Comparison of ENCODE assay signal across 26 cellular contexts in the genomic region with DNA sequence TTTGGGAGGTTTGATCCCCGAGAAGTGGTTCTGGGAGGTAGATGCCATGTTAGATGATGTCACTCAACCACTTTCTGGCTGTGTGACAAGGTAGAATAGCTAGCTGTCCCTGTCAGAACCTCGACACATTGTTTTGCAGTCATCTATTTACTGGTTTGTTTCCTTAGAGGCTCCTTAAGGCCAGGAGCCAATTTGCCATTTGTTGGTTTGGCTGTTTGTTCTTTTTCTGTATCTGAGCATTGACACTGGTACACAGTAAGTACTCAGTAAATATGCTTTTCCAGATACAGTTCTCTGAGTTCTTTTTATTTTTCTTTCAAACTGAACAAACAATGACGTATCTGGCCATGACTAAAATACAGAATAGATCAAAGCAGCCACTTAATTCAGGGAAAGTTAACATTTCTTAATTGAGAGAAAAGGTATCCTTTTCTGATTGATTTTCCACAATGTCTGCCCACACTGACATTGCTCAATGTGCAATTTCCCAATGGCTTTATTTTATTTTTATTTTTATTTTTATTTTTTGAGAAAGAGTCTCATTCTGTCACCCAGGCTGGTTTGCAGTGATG.
"Had no signal": no experiment of that assay in that cellular context is flagged by ENCODE, and none has a peak within 500 bp of the region (broad histone marks: within the 10 kb centered on the region; RNA-seq: fewer than 3 reads in every experiment).

No MANE protein-coding gene starts in this region.

- DNase-seq: activated CD4-positive, alpha-beta T cell treated with anti-CD3 and anti-CD28 coated beads for 1 hour; activated CD8-positive, alpha-beta memory T cell treated with anti-CD3 and anti-CD28 coated beads for 24 hours; activated CD8-positive, alpha-beta memory T cell treated with anti-CD3 and anti-CD28 coated beads, Interleukin-2, amount 50 U/mL, for 4 hours; activated naive CD4-positive, alpha-beta T cell; activated T-cell treated with anti-CD3 and anti-CD28 coated beads, Interleukin-2, amount 50 U/mL, for 4 hours; adrenal gland; effector memory CD4-positive, alpha-beta T cell; glutamatergic neuron; immature natural killer cell; left lung; naive thymus-derived CD8-positive, alpha-beta T cell; ovary; psoas muscle; stimulated activated CD4-positive, alpha-beta T cell treated with anti-CD3 and anti-CD28 coated beads, Interleukin-12 subunit alpha, Interleukin-12 subunit beta, amount 100 ng/mL, for 4 hours; stimulated activated CD4-positive, alpha-beta T cell treated with anti-CD3 and anti-CD28 coated beads, Interleukin-4, amount 100 ng/mL, for 4 hours; stimulated activated naive CD8-positive, alpha-beta T cell treated with anti-CD3 and anti-CD28 coated beads, Interleukin-15, Interleukin-2, amounts not matched to agents 100 U/mL and 50 U/mL, for 24 hours; upper lobe of left lung had no signal

- H3K4me3 Mint-ChIP-seq: activated naive CD8-positive, alpha-beta T cell; activated T-cell treated with anti-CD3 and anti-CD28 coated beads, Interleukin-2, amount 50 U/mL, for 4 hours; central memory CD8-positive, alpha-beta T cell; immature natural killer cell; naive thymus-derived CD8-positive, alpha-beta T cell; T-helper 2 cell treated with Interferon-gamma antibody and Interleukin-4, amounts not matched to agents 5 μg/mL and 100 μg/mL, for 36 hours had no signal

- H3K27ac ChIP-seq: adrenal gland, breast epithelium, hepatocyte, left lung, ovary, psoas muscle, right atrium auricular region, upper lobe of left lung, VCaP had no signal

- H3K4me1 Mint-ChIP-seq: central memory CD8-positive, alpha-beta T cell; immature natural killer cell had no signal

- ATAC-seq: activated T-cell treated with anti-CD3 and anti-CD28 coated beads, Interleukin-2, amount 50 U/mL, for 4 hours; left lung; naive thymus-derived CD8-positive, alpha-beta T cell; psoas muscle; stimulated activated naive CD8-positive, alpha-beta T cell treated with anti-CD3 and anti-CD28 coated beads, Interleukin-15, Interleukin-2, amounts not matched to agents 100 U/mL and 50 U/mL, for 24 hours had no signal

- H3K27me3 ChIP-seq: breast epithelium, hepatocyte, ovary, right atrium auricular region, upper lobe of left lung had no signal

- H2AFZ ChIP-seq: hepatocyte had no signal

- H3K9me3 ChIP-seq: adrenal gland, breast epithelium, left lung, ovary, psoas muscle, right atrium auricular region, upper lobe of left lung had no signal

- H3K27ac Mint-ChIP-seq: activated naive CD8-positive, alpha-beta T cell; activated T-helper 2 cell treated with anti-CD3 and anti-CD28 coated beads, Interferon-gamma antibody, Interleukin-2, Interleukin-4, amounts not matched to agents 10 μg/mL and 5 μg/mL and 100 μg/mL, durations not matched to agents 14 hours and 24 hours and 36 hours; immature natural killer cell; naive thymus-derived CD8-positive, alpha-beta T cell; T-helper 2 cell treated with Interferon-gamma antibody and Interleukin-4, amounts not matched to agents 5 μg/mL and 100 μg/mL, for 36 hours had no signal

- H3K4me2 ChIP-seq: hepatocyte had no signal

- H3K79me2 ChIP-seq: hepatocyte had no signal

- H3K36me3 ChIP-seq: adrenal gland, breast epithelium, left lung, ovary, right atrium auricular region, upper lobe of left lung had no signal

- H3K9me3 Mint-ChIP-seq: activated T-cell treated with anti-CD3 and anti-CD28 coated beads, Interleukin-2, amount 50 U/mL, for 4 hours; activated T-helper 2 cell treated with anti-CD3 and anti-CD28 coated beads, Interferon-gamma antibody, Interleukin-2, Interleukin-4, amounts not matched to agents 10 μg/mL and 5 μg/mL and 100 μg/mL, durations not matched to agents 14 hours and 24 hours and 36 hours; central memory CD8-positive, alpha-beta T cell; immature natural killer cell; naive thymus-derived CD8-positive, alpha-beta T cell; T-helper 2 cell treated with Interferon-gamma antibody and Interleukin-4, amounts not matched to agents 5 μg/mL and 100 μg/mL, for 36 hours had no signal

- H3K36me3 Mint-ChIP-seq: activated naive CD8-positive, alpha-beta T cell; naive thymus-derived CD8-positive, alpha-beta T cell had no signal

- H3K4me3 ChIP-seq: adrenal gland, breast epithelium, hepatocyte, left lung, lung, ovary, psoas muscle, right atrium auricular region, upper lobe of left lung had no signal
